1 cellular context compared by ENCODE assay signal in the genomic region with DNA sequence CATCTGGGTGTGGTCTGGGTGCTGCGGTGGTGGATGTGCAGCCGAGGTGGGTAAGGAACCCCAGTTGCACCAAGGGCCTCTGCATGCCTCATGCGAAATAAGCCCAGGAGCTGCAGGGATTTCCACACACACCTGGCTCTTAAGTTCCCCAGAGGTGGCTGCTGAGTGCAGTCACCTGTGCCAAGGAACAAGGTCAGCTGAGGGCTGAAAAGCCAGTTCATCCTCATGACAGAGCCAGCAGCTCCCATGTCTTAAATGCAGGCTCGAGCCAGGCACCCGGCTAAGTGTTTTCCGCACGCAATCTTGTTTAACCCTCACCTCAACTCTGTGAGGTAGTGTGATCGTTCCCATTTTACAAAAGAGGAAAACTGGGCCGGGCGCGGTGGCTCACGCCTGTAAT.
TF ChIP-seq lines count a peak whose summit lies in the region.

No MANE protein-coding gene starts in this region.

TF ChIP-seq in GM12878, 131 proteins besides CTCF, POLR2A, EP300 and RAD21:
- TF ChIP-seq MLLT1 (IDR thresholded peaks at IDR 0.05) (peak; percentile 45; the same call in 1 of the 2 replicates), SIX5 (IDR thresholded peaks at IDR 0.05; ENCODE audit: low read depth, low read length, severe bottlenecking) (no peak)
